ENCODE assay signal across 36 cellular contexts in the genomic region with DNA sequence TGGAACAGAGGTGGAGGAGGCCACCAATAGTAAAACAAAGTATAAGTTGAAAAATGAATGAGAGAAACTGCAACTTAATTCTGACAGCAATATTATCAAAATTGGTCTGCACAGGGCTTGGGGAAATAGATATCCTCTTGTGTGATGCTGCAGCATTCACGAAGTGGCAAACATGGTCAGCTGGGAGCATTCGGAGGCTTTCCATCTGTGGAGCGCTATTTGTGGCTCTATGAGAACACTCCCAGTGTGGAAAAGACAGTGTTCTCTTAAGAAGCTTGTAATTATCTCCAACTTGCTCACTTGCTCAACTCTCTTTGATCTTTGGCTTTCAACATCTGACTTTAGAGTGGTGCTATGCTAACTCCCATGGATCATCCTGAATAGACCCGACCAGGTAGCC.
"Had no signal": no experiment of that assay in that cellular context is flagged by ENCODE, and none has a peak within 500 bp of the region (broad histone marks: within the 10 kb centered on the region; RNA-seq: fewer than 3 reads in every experiment).

No MANE protein-coding gene starts in this region.

- H3K9me3 ChIP-seq: ascending aorta, Peyer's patch had no signal

- H3K36me3 ChIP-seq: cardiac muscle cell had no signal

- DNase-seq: activated B cell treated with CpG ODN at 0.5 μM for 24 hours; activated CD4-positive, alpha-beta memory T cell treated with anti-CD3 and anti-CD28 coated beads for 36 hours; activated CD4-positive, alpha-beta T cell treated with anti-CD3 and anti-CD28 coated beads for 4 hours; activated CD4-positive, alpha-beta T cell treated with anti-CD3 and anti-CD28 coated beads, Interleukin-2, amount 50 U/mL, for 1 hour; activated CD4-positive, CD25-positive, alpha-beta regulatory T cell treated with anti-CD3 and anti-CD28 coated beads, Interleukin-2, amount 50 U/mL, for 72 hours; activated CD8-positive, alpha-beta memory T cell treated with anti-CD3 and anti-CD28 coated beads, Interleukin-2, amount 50 U/mL, for 4 hours; activated gamma-delta T cell; activated naive CD4-positive, alpha-beta T cell treated with anti-CD3 and anti-CD28 coated beads for 36 hours; activated naive CD8-positive, alpha-beta T cell treated with anti-CD3 and anti-CD28 coated beads, Interleukin-2, amount 10 ng/mL, durations not matched to agents 7 days and 5 days; activated T-cell treated with anti-CD3 and anti-CD28 coated beads for 4 hours; activated T-cell treated with anti-CD3 and anti-CD28 coated beads, Interleukin-2, amount 50 U/mL, for 48 hours; amygdala; NCI-H1092 treated with DMSO at 0.1 percent for 48 hours; NCI-H1417; NCI-H146; NCI-H187; NCI-H2029 treated with DMSO at 0.1 percent for 48 hours; NCI-H2107; NCI-H2171; NCI-H510A; NCI-H526; NCI-H748 treated with DMSO at 0.1 percent for 48 hours; NK-92 treated with Interleukin-12 subunit alpha and Interleukin-12 subunit beta, amount 100 ng/mL, for 24 hours; PC-3; Peyer's patch; RPMI8226; SW 1271; T-helper 1 cell; T-helper 2 cell; T-helper 9 cell had no signal

- ATAC-seq: PC-3 had no signal

- H3K27ac Mint-ChIP-seq: activated B cell treated with CpG ODN at 0.5 μM for 24 hours; activated CD4-positive, alpha-beta memory T cell treated with anti-CD3 and anti-CD28 coated beads for 36 hours; activated naive CD4-positive, alpha-beta T cell treated with anti-CD3 and anti-CD28 coated beads for 36 hours; activated naive CD8-positive, alpha-beta T cell treated with anti-CD3 and anti-CD28 coated beads, Interleukin-2, amount 10 ng/mL, durations not matched to agents 7 days and 5 days; activated T-helper 2 cell treated with anti-CD3 and anti-CD28 coated beads, Interferon-gamma antibody, Interleukin-2, Interleukin-4, amounts not matched to agents 10 μg/mL and 5 μg/mL and 100 μg/mL, durations not matched to agents 14 hours and 24 hours and 36 hours had no signal

- H3K4me3 ChIP-seq: ascending aorta, cardiac muscle cell, Peyer's patch had no signal

- H3K27me3 Mint-ChIP-seq: activated B cell treated with CpG ODN at 0.5 μM for 24 hours; activated CD4-positive, alpha-beta memory T cell treated with anti-CD3 and anti-CD28 coated beads for 36 hours; activated naive CD8-positive, alpha-beta T cell treated with anti-CD3 and anti-CD28 coated beads, Interleukin-2, amount 10 ng/mL, durations not matched to agents 7 days and 5 days; central memory CD8-positive, alpha-beta T cell had no signal

- H3K9me3 Mint-ChIP-seq: activated B cell treated with CpG ODN at 0.5 μM for 24 hours; activated CD4-positive, alpha-beta memory T cell treated with anti-CD3 and anti-CD28 coated beads for 36 hours; activated naive CD4-positive, alpha-beta T cell treated with anti-CD3 and anti-CD28 coated beads for 36 hours; activated naive CD8-positive, alpha-beta T cell treated with anti-CD3 and anti-CD28 coated beads, Interleukin-2, amount 10 ng/mL, durations not matched to agents 7 days and 5 days; central memory CD8-positive, alpha-beta T cell had no signal

- H3K9ac ChIP-seq: KMS-11 had no signal

- H3K4me2 ChIP-seq: KMS-11 had no signal

- H3K4me3 Mint-ChIP-seq: activated B cell treated with CpG ODN at 0.5 μM for 24 hours; activated CD4-positive, alpha-beta memory T cell treated with anti-CD3 and anti-CD28 coated beads for 36 hours; activated naive CD4-positive, alpha-beta T cell treated with anti-CD3 and anti-CD28 coated beads for 36 hours; activated naive CD8-positive, alpha-beta T cell treated with anti-CD3 and anti-CD28 coated beads, Interleukin-2, amount 10 ng/mL, durations not matched to agents 7 days and 5 days; central memory CD8-positive, alpha-beta T cell had no signal

- H3K27me3 ChIP-seq: ascending aorta, cardiac muscle cell, Peyer's patch had no signal

- H3K4me1 ChIP-seq: Peyer's patch had no signal

- H3K27ac ChIP-seq: ascending aorta, cardiac muscle cell, KMS-11, Peyer's patch, VCaP had no signal
